9 cellular contexts compared by ENCODE assay signal in the genomic region with DNA sequence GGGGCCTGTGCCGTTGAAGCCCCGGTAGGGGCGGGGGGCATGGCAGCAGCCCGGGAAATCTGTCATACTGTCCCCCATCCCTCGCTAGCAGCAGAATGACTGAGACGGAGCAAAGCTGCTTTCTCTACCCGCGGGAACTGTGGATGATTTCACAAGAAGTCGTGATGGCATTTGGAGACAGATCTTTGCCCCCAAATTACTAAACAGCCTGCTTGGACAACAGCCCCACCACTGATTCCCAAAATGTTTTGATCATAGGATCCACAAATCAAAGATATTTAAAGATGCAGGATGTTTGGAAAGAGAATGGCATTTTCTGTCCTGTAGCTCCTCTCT.
DNase-seq lines count a peak whose midpoint lies in the region; ATAC-seq and TF ChIP-seq lines count a peak whose summit lies in the region.
"Had no signal": no experiment of that assay in that cellular context is flagged by ENCODE, and none has a peak within 500 bp of the region (broad histone marks: within the 10 kb centered on the region; RNA-seq: fewer than 3 reads in every experiment).

No MANE protein-coding gene starts in this region.

- H3K9me3 ChIP-seq in ascending aorta (peaks cover 8 to 19% of the 10 kb centered on the region in 2 donors), right cardiac atrium (ENCODE audit: control insufficient read depth, low read length) (peaks cover 5% of the 10 kb centered on the region)

- WGBS in right cardiac atrium = 20% methylated on average over 9 of the region's 9 CpGs

- H3K4me3 ChIP-seq in ascending aorta = peak overlapping the region; percentile 57 to 74
- peak overlapping the region; percentile 65 for H3K4me3 ChIP-seq in right cardiac atrium (ENCODE audit: low read length)

- intact Hi-C loops in Calu3 (cut with micrococcal nuclease; ENCODE audit: unreplicated experiment) (no loop called here), ascending aorta (cut with DNase I) (no loop called here), right cardiac atrium (cut with DNase I) (no loop called here)

- DNase-seq in Calu3 (no peak), ascending aorta (ENCODE audit: low spot score in 2 of 2) (no peak), right cardiac atrium (no peak), progenitor cell of endocrine pancreas (ENCODE audit: low spot score, unreplicated experiment) (no peak), NCI-H1105 (lab: John Stamatoyannopoulos, UW) (no peak), NOMO-1 treated with DMSO at 0.1 percent for 48 hours (lab: John Stamatoyannopoulos, UW; ENCODE audit: unreplicated experiment) (no peak), nucleus accumbens (lab: John Stamatoyannopoulos, UW) (no peak)

- TF ChIP-seq CTCF in Calu3 (IDR thresholded peaks at IDR 0.05; ENCODE audit: unreplicated experiment) (no peak), ascending aorta (IDR thresholded peaks at IDR 0.05) (no peak), progenitor cell of endocrine pancreas (IDR thresholded peaks at IDR 0.05; ENCODE audit: unreplicated experiment) (no peak)

- ATAC-seq in right cardiac atrium (no peak), GM21717 (IDR thresholded peaks at IDR 0.05; ENCODE audit: unreplicated experiment) (no peak)

- H3K27me3 Mint-ChIP-seq in Calu3 (ENCODE audit: unreplicated experiment) (peaks cover 45% of the 10 kb centered on the region), progenitor cell of endocrine pancreas (peaks cover 19% of the 10 kb centered on the region)

- no peaks in the 10 kb centered on the region for H3K36me3 ChIP-seq in ascending aorta

- no TSS peak for BruUV-seq in Calu3 (replicated peaks; lab: Mats Ljungman, UMichigan)

- CTCF ChIA-PET in Calu3 (lab: Charles Lee) = interaction anchor here (1.0 to 1.7 kb wide), 2 partner anchors 221 to 238 kb away, joined by 4 to 5 read pairs; no protein-coding TSS in a partner anchor

- peaks cover 8% of the 10 kb centered on the region for H3K9me3 Mint-ChIP-seq in Calu3 (ENCODE audit: low read depth, unreplicated experiment)
- peaks cover 16% of the 10 kb centered on the region for H3K9me3 Mint-ChIP-seq in progenitor cell of endocrine pancreas (ENCODE audit: low read depth)

- H3K4me3 Mint-ChIP-seq in Calu3 (ENCODE audit: low read depth, unreplicated experiment) (peak overlapping the region; percentile 93), progenitor cell of endocrine pancreas (ENCODE audit: low read depth) (peak overlapping the region; percentile 81)

- H3K27me3 ChIP-seq in ascending aorta (no peaks in the 10 kb centered on the region), right cardiac atrium (ENCODE audit: control insufficient read depth, insufficient read depth) (no peaks in the 10 kb centered on the region)

- H3K27ac Mint-ChIP-seq in Calu3 (ENCODE audit: unreplicated experiment) = peak overlapping the region; percentile 72
- peak overlapping the region; percentile 65 for H3K27ac Mint-ChIP-seq in progenitor cell of endocrine pancreas
- H3K27ac Mint-ChIP-seq: dendritic cell treated with granulocyte-macrophage colony-stimulating factor and Interleukin-4, amounts not matched to agents 40 ng/mL and 50 ng/mL, for 4 days had no signal

- H3K4me1 ChIP-seq in ascending aorta = no peaks in the 10 kb centered on the region
- no peaks in the 10 kb centered on the region for H3K4me1 ChIP-seq in right cardiac atrium (ENCODE audit: control insufficient read depth, insufficient read depth, low read length)

- H3K27ac ChIP-seq in ascending aorta = no peak overlapping the region
- H3K27ac ChIP-seq in right cardiac atrium (ENCODE audit: low read length) = peak overlapping the region; percentile 55

- H3K4me1 Mint-ChIP-seq in Calu3 (ENCODE audit: low read depth, unreplicated experiment) (peaks cover 12% of the 10 kb centered on the region), progenitor cell of endocrine pancreas (ENCODE audit: low read depth) (peaks cover 18% of the 10 kb centered on the region)

- H3K36me3 Mint-ChIP-seq in Calu3 (ENCODE audit: insufficient read depth, unreplicated experiment) (peaks cover 13% of the 10 kb centered on the region), progenitor cell of endocrine pancreas (ENCODE audit: insufficient read depth) (peaks cover 7% of the 10 kb centered on the region)
